ENCODE assay signal across 14 cellular contexts in the genomic region with DNA sequence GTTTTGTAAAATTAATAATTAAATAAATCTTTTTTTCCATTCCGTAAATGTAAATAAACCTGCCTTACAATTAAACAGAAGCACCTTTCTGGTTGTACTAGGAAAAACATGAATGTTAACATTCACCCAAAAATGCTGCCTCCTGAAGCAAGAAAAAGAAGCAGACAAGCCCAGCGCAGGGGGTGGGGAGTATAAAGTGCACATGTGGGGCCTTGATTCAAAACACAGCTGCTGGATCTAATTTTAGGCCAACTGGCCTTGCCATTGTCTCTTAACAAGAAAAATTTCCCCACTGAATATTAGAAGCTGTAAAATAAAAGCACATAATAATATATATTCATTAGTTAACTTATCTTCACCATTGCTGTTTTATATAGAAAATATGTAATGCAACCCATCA.
"Had no signal": no experiment of that assay in that cellular context is flagged by ENCODE, and none has a peak within 500 bp of the region (broad histone marks: within the 10 kb centered on the region; RNA-seq: fewer than 3 reads in every experiment).

No MANE protein-coding gene starts in this region.

- H3K27ac ChIP-seq: psoas muscle, right lobe of liver had no signal

- H3K4me1 ChIP-seq: right lobe of liver had no signal

- H3K27me3 ChIP-seq: right lobe of liver had no signal

- H3K4me3 ChIP-seq: mucosa of descending colon, psoas muscle, right lobe of liver, smooth muscle cell had no signal

- H3K4me2 ChIP-seq: smooth muscle cell had no signal

- DNase-seq: activated CD4-positive, alpha-beta T cell treated with anti-CD3 and anti-CD28 coated beads, Interleukin-2, amount 10 ng/mL, durations not matched to agents 24 days and 14 days; activated CD8-positive, alpha-beta T cell treated with anti-CD3 and anti-CD28 coated beads for 36 hours; activated naive CD4-positive, alpha-beta T cell treated with Interleukin-2 at 50 U/mL for 16 hours; activated naive CD8-positive, alpha-beta T cell treated with anti-CD3 and anti-CD28 coated beads, Interleukin-2, amount 10 ng/mL, durations not matched to agents 7 days and 5 days; activated T-cell treated with anti-CD3 and anti-CD28 coated beads, Interleukin-2, amount 50 U/mL, for 1 hour; foreskin fibroblast; glutamatergic neuron; mucosa of descending colon; naive thymus-derived CD8-positive, alpha-beta T cell; psoas muscle; right lobe of liver; stimulated activated CD4-positive, alpha-beta T cell treated with anti-CD3 and anti-CD28 coated beads, Interleukin-4, amount 100 ng/mL, for 1 hour; stimulated activated naive CD8-positive, alpha-beta T cell treated with anti-CD3 and anti-CD28 coated beads, Interleukin-15, amount 100 ng/mL, for 72 hours had no signal

- H3K9me3 ChIP-seq: mucosa of descending colon, psoas muscle, right lobe of liver had no signal

- ATAC-seq: activated CD8-positive, alpha-beta T cell treated with anti-CD3 and anti-CD28 coated beads for 36 hours; mucosa of descending colon; naive thymus-derived CD8-positive, alpha-beta T cell; right lobe of liver; stimulated activated naive CD8-positive, alpha-beta T cell treated with anti-CD3 and anti-CD28 coated beads, Interleukin-15, amount 100 ng/mL, for 72 hours had no signal

- H3K36me3 ChIP-seq: right lobe of liver had no signal
